Comparison of ENCODE assay signal across 1 cellular context in genomic region chr7:80882213-80882801, GRCh38.
TF ChIP-seq lines count a peak whose summit lies in the region.

No MANE protein-coding gene starts in this region.

TF ChIP-seq in SK-N-SH, 30 proteins besides CTCF, POLR2A, EP300 and RAD21:
- no peak for TF ChIP-seq TCF12 (IDR thresholded peaks at IDR 0.05)
- TF ChIP-seq EZH2phosphoT487 (IDR thresholded peaks at IDR 0.05; ENCODE audit: borderline replicate concordance, low read depth): no peak
- TF ChIP-seq IRF3 (IDR thresholded peaks at IDR 0.05; ENCODE audit: low read depth, low read length): no peak
- no peak for TF ChIP-seq SIN3A (IDR thresholded peaks at IDR 0.05; ENCODE audit: borderline replicate concordance, low read depth, low read length)
- TF ChIP-seq USF2 (IDR thresholded peaks at IDR 0.05; ENCODE audit: borderline replicate concordance, low read depth, low read length): 0 out of 2 replicates have a peak, but pooled peaks have one; percentile 21
